Comparison of ENCODE assay signal across 8 cellular contexts in the genomic region with DNA sequence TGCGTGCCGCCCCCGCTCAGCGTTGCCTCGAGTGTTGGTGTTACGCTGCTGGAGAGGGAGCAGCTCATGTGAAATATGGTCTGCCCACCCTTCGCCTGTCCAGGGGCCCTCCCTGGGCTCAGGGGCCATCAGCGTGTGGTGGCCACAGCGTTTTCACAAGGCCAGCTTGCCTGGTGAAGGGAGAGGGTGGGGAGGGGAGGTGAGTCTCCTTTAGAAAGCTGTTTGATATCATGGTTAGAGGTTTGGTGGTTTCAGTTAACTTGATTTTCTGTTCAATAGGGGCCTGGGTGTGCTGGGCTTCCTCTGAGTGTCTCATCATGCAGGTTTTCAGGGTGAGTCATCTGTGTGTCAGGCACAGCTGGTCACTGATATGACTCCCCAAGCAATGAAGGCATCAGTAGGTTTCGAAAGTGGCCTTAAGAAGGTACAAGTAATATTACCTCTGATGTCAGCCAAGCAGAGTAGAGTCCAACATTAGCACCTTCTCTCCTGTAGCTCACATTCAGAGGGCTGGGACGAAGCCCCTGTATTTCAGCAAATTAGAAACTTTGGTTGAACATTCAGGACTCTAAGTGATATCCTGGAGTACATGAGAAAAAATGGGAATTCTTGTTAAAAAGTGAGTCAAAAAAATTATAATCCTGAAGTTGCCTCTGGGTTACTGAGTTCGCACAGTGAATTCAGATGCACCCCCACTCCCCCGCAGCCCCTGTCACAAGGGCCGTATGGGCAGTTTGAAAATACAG.
DNase-seq lines count a peak whose midpoint lies in the region; ATAC-seq, FAIRE-seq and TF ChIP-seq lines count a peak whose summit lies in the region.

No MANE protein-coding gene starts in this region.

- CTCF ChIA-PET in A673 (lab: Charles Lee) = interaction anchor here (0.5 kb wide), 1 partner anchor 372 kb away, joined by 8 read pairs; no protein-coding TSS in a partner anchor

- POLR2A ChIA-PET in A673 (lab: Charles Lee; ENCODE audit: low non-redundant PET) = no interaction called here

- intact Hi-C loops in A673 (cut with micrococcal nuclease; ENCODE audit: unreplicated experiment) = no loop called here

- H3K4me1 ChIP-seq in A673 (ENCODE audit: insufficient read depth, low read length, poor library complexity, severe bottlenecking) (peaks cover 24% of the 10 kb centered on the region), small intestine (ENCODE audit: control insufficient read depth in 2 of 2, insufficient read depth in 1 of 2, low read depth in 1 of 2, low read length in 1 of 2) (peaks cover 13 to 17% of the 10 kb centered on the region in 2 donors)

- 67 to 84% (median 69%) methylated on average over 14 of the region's 14 CpGs for WGBS in small intestine, 3 donors

- no peak for TF ChIP-seq CTCF in A673 (conservative IDR thresholded peaks at IDR 0.05; ENCODE audit: low read depth, low read length)

- FAIRE-seq in small intestine (lab: Jason Lieb, UNC) = no peak

- DNase-seq in A673 (ENCODE audit: low spot score) (peak; percentile 52), SK-MEL-5 (ENCODE audit: low read depth, low spot score) (peak; percentile 22), fibroblast of peridontal ligament (ENCODE audit: extremely low read depth) (peak; percentile 77), small intestine (peak; percentile 96), pons (ENCODE audit: low spot score) (no peak), cerebellar cortex (ENCODE audit: low spot score) (no peak)

- peak overlapping the region; percentile 53 for H3K27ac ChIP-seq in A673 (ENCODE audit: low read depth, low read length, poor library complexity, severe bottlenecking)
- peak overlapping the region; percentile 93 to 97 for H3K27ac ChIP-seq in small intestine (ENCODE audit: low read depth in 1 of 2, low read length in 1 of 2)

- no peaks in the 10 kb centered on the region for H3K9me3 ChIP-seq in A673 (ENCODE audit: low read depth, low read length, poor library complexity, severe bottlenecking)
- no peaks in the 10 kb centered on the region for H3K9me3 ChIP-seq in small intestine (ENCODE audit: control insufficient read depth, low read depth)

- H3K4me3 ChIP-seq in A673 (ENCODE audit: low read depth, low read length, poor library complexity, severe bottlenecking) (no peak overlapping the region), small intestine (ENCODE audit: low read depth in 1 of 2, low read length in 2 of 2) (no peak overlapping the region)

- in situ Hi-C loops in SK-MEL-5 (cut with HindIII; ENCODE audit: low pct_unique_long_range_greater_than_20kb, low sequenced_read_pairs) = no loop called here

- H3K36me3 ChIP-seq in A673 (ENCODE audit: insufficient read depth, low read length, poor library complexity, severe bottlenecking) = no peaks in the 10 kb centered on the region
- H3K36me3 ChIP-seq in small intestine (ENCODE audit: control insufficient read depth in 2 of 2, insufficient read depth in 2 of 2, low read length in 2 of 2) = peaks cover 0 to 2% of the 10 kb centered on the region in 2 donors

- no TSS peak for BruUV-seq in A673 (replicated peaks; lab: Mats Ljungman, UMichigan)

- H3K27me3 ChIP-seq in A673 (replicated peaks; ENCODE audit: insufficient read depth, low read depth, low read length, poor library complexity) (no peaks in the 10 kb centered on the region), small intestine (ENCODE audit: control insufficient read depth in 2 of 2, insufficient read depth in 2 of 2, low read length in 2 of 2) (no peaks in the 10 kb centered on the region)

- ATAC-seq in GM19351 (IDR thresholded peaks at IDR 0.05; ENCODE audit: unreplicated experiment) (peak; percentile 65), GM21526 (IDR thresholded peaks at IDR 0.05; ENCODE audit: low FRiP score, unreplicated experiment) (no peak)

Comparison
In these comparisons a context has a peak if more than half of its experiments do, and no peak if none do; other contexts are left out.
1. DNase-seq: peak in A673 (single experiment), SK-MEL-5 (single experiment), fibroblast of peridontal ligament (single experiment) and small intestine (single experiment); none in pons (single experiment) and cerebellar cortex (single experiment).